ENCODE assay signal across 1 cellular context in genomic region chr15:58038426-58039106, GRCh38.
A peak's percentile ranks its signal among the peaks of the same experiment; 100 is the strongest.
TF ChIP-seq lines count a peak whose summit lies in the region.

No MANE protein-coding gene starts in this region.

TF ChIP-seq in HEK293, 187 proteins besides CTCF, POLR2A, EP300 and RAD21 (continued from another document and continues in another):
- TF ChIP-seq ZFP69B (tag by site-specific recombination; IDR thresholded peaks at IDR 0.05), result 0 out of 2 replicates have a peak, but pooled peaks have one; percentile 28
- no peak for TF ChIP-seq ZSCAN5A (tag by site-specific recombination; IDR thresholded peaks at IDR 0.05)
- no peak for TF ChIP-seq SETDB1 (IDR thresholded peaks at IDR 0.05; ENCODE audit: insufficient read length, low read length)
- peak; percentile 95 for TF ChIP-seq GLI2 (tag by site-specific recombination; IDR thresholded peaks at IDR 0.05; ENCODE audit: borderline replicate concordance, low read depth)
- no peak for TF ChIP-seq ZNF830 (tag by site-specific recombination; IDR thresholded peaks at IDR 0.05; ENCODE audit: low read depth)
- no peak for TF ChIP-seq GLI4 (tag by site-specific recombination; IDR thresholded peaks at IDR 0.05)
- TF ChIP-seq ZNF473 (tag by site-specific recombination; IDR thresholded peaks at IDR 0.05), result no peak
- no peak for TF ChIP-seq ZNF248 (tag by site-specific recombination; IDR thresholded peaks at IDR 0.05)
- TF ChIP-seq ZNF280D (tag by site-specific recombination; IDR thresholded peaks at IDR 0.05), result no peak
- peak; percentile 94 for TF ChIP-seq WT1 (tag by site-specific recombination; IDR thresholded peaks at IDR 0.05)
- peak; percentile 98 for TF ChIP-seq TSHZ1 (tag by site-specific recombination; IDR thresholded peaks at IDR 0.05; ENCODE audit: borderline replicate concordance)
- peak; percentile 77; the same call in 1 of the 2 replicates for TF ChIP-seq ZNF18 (tag by site-specific recombination; IDR thresholded peaks at IDR 0.05)
- 0 out of 2 replicates have a peak, but pooled peaks have one; percentile 15 for TF ChIP-seq YY1 (tag by site-specific recombination; IDR thresholded peaks at IDR 0.05)
- peak; percentile 95 for TF ChIP-seq ZSCAN30 (tag by site-specific recombination; IDR thresholded peaks at IDR 0.05)
- TF ChIP-seq SCRT1 (tag by site-specific recombination; IDR thresholded peaks at IDR 0.05; ENCODE audit: borderline replicate concordance), result no peak
- TF ChIP-seq ZNF768 (tag by site-specific recombination; IDR thresholded peaks at IDR 0.05), result no peak
- no peak for TF ChIP-seq ZFHX2 (tag by site-specific recombination; conservative IDR thresholded peaks at IDR 0.05)
- 0 out of 2 replicates have a peak, but pooled peaks have one; percentile 38 for TF ChIP-seq SCRT2 (tag by site-specific recombination; IDR thresholded peaks at IDR 0.05)
- TF ChIP-seq ZNF792 (tag by site-specific recombination; IDR thresholded peaks at IDR 0.05), result no peak
- TF ChIP-seq ZNF23 (tag by site-specific recombination; IDR thresholded peaks at IDR 0.05; ENCODE audit: borderline replicate concordance), result no peak
- TF ChIP-seq ZNF26 (tag by site-specific recombination; IDR thresholded peaks at IDR 0.05), result no peak
- peak; percentile 94 for TF ChIP-seq ZNF366 (tag by site-specific recombination; conservative IDR thresholded peaks at IDR 0.05)
- TF ChIP-seq ELK4 (IDR thresholded peaks at IDR 0.05; ENCODE audit: borderline replicate concordance, low read depth, low read length), result no peak
- TF ChIP-seq ZIC2 (tag by site-specific recombination; IDR thresholded peaks at IDR 0.05), result peak; percentile 15; the same call in 1 of the 2 replicates
- peak; percentile 100 for TF ChIP-seq OSR2 (tag by site-specific recombination; IDR thresholded peaks at IDR 0.05)
- TF ChIP-seq GFI1B (tag by site-specific recombination; IDR thresholded peaks at IDR 0.05), result peak; percentile 52; the same call in 1 of the 2 replicates
- TF ChIP-seq IKZF3 (tag by site-specific recombination; IDR thresholded peaks at IDR 0.05), result peak; percentile 96
- no peak for TF ChIP-seq ZNF571 (tag by site-specific recombination; IDR thresholded peaks at IDR 0.05)
- no peak for TF ChIP-seq ZNF211 (tag by site-specific recombination; IDR thresholded peaks at IDR 0.05; ENCODE audit: low read depth)
- no peak for TF ChIP-seq MYNN (tag by site-specific recombination; IDR thresholded peaks at IDR 0.05; ENCODE audit: borderline replicate concordance)
- TF ChIP-seq HOXC10 (CRISPR knock-in tag; IDR thresholded peaks at IDR 0.05), result no peak
- TF ChIP-seq KLF17 (tag by site-specific recombination; IDR thresholded peaks at IDR 0.05), result peak; percentile 99
- TF ChIP-seq SP3 (tag by site-specific recombination; IDR thresholded peaks at IDR 0.05), result 0 out of 2 replicates have a peak, but pooled peaks have one; percentile 16
- no peak for TF ChIP-seq ZNF704 (tag by site-specific recombination; IDR thresholded peaks at IDR 0.05)
- peak; percentile 62; the same call in 1 of the 2 replicates for TF ChIP-seq ZSCAN23 (tag by site-specific recombination; IDR thresholded peaks at IDR 0.05)
- TF ChIP-seq ZNF488 (tag by site-specific recombination; IDR thresholded peaks at IDR 0.05), result peak; percentile 62; the same call in 1 of the 2 replicates
- peak; percentile 83 for TF ChIP-seq PRDM10 (tag by site-specific recombination; IDR thresholded peaks at IDR 0.05)
- no peak for TF ChIP-seq GLIS2 (tag by site-specific recombination; IDR thresholded peaks at IDR 0.05)
